26 cellular contexts compared by ENCODE assay signal in genomic region chr11:11545285-11546275, GRCh38.
DNase-seq lines count a peak whose midpoint lies in the region; ATAC-seq and TF ChIP-seq lines count a peak whose summit lies in the region.
"Had no signal": no experiment of that assay in that cellular context is flagged by ENCODE, and none has a peak within 500 bp of the region (broad histone marks: within the 10 kb centered on the region; RNA-seq: fewer than 3 reads in every experiment).

No MANE protein-coding gene starts in this region.

- no peaks in the 10 kb centered on the region for H3K9me3 ChIP-seq in heart right ventricle
- no peaks in the 10 kb centered on the region for H3K9me3 ChIP-seq in thyroid gland
- no peaks in the 10 kb centered on the region for H3K9me3 ChIP-seq in stomach
- H3K9me3 ChIP-seq: A549, esophagus squamous epithelium, pancreas had no signal

- TF ChIP-seq CTCF in heart right ventricle (IDR thresholded peaks at IDR 0.05) (no peak), foreskin keratinocyte (conservative IDR thresholded peaks at IDR 0.05) (peak; percentile 25), thyroid gland (IDR thresholded peaks at IDR 0.05) (peak in 4 of 6 experiments; percentile 18 to 57 (median 48)), stomach (IDR thresholded peaks at IDR 0.05) (no peak)

- no peak for TF ChIP-seq EP300 in stomach (IDR thresholded peaks at IDR 0.05)

- WGBS in heart right ventricle, 2 donors = 77 to 87% methylated on average over 5 of the region's 5 CpGs
- 43 to 52% methylated on average over 5 of the region's 5 CpGs for WGBS in thyroid gland, 2 donors
- 85 to 91% (median 90%) methylated on average over 5 of the region's 5 CpGs for WGBS in stomach, 5 donors

- H3K27me3 ChIP-seq in heart right ventricle (no peaks in the 10 kb centered on the region), foreskin keratinocyte (no peaks in the 10 kb centered on the region), thyroid gland (no peaks in the 10 kb centered on the region), stomach (no peaks in the 10 kb centered on the region)
- H3K27me3 ChIP-seq: esophagus squamous epithelium, pancreas had no signal

- no peak overlapping the region for H3K4me3 ChIP-seq in heart right ventricle
- no peak overlapping the region for H3K4me3 ChIP-seq in thyroid gland (replicated peaks in 1 of 3)
- H3K4me3 ChIP-seq in stomach = no peak overlapping the region
- H3K4me3 ChIP-seq: A549, esophagus squamous epithelium, pancreas, PC-9, smooth muscle cell had no signal

- DNase-seq in heart right ventricle (no peak), left cardiac atrium (no peak), NCI-H69 (lab: John Stamatoyannopoulos, UW) (peak; percentile 59), foreskin keratinocyte (no peak), thyroid gland (peak; percentile 63 to 74), stomach (no peak)
- DNase-seq: activated CD4-positive, alpha-beta memory T cell treated with anti-CD3 and anti-CD28 coated beads, Interleukin-2, amount 10 ng/mL, durations not matched to agents 7 days and 5 days; activated CD4-positive, alpha-beta T cell treated with anti-CD3 and anti-CD28 coated beads for 1 hour; activated CD8-positive, alpha-beta memory T cell treated with anti-CD3 and anti-CD28 coated beads, Interleukin-2, amount 50 U/mL, for 4 hours; activated naive CD4-positive, alpha-beta T cell treated with anti-CD3 and anti-CD28 coated beads for 36 hours; CD4-positive, alpha-beta memory T cell; esophagus squamous epithelium; foreskin melanocyte; left colon; NCI-H146; NCI-H510A treated with DMSO at 0.1 percent for 48 hours; pancreas; PC-9; retina; SHP77 treated with DMSO at 0.1 percent for 48 hours; stimulated activated naive CD4-positive, alpha-beta T cell; T-helper 2 cell had no signal

- H3K36me3 ChIP-seq in heart right ventricle (no peaks in the 10 kb centered on the region), thyroid gland (no peaks in the 10 kb centered on the region), stomach (no peaks in the 10 kb centered on the region)
- H3K36me3 ChIP-seq: esophagus squamous epithelium, pancreas had no signal

- peaks cover 12 to 100% (median 47%) of the 10 kb centered on the region in 9 donors for H3K4me1 ChIP-seq in heart right ventricle
- H3K4me1 ChIP-seq in foreskin keratinocyte = no peaks in the 10 kb centered on the region
- peaks cover 50 to 89% of the 10 kb centered on the region in 2 donors for H3K4me1 ChIP-seq in thyroid gland
- H3K4me1 ChIP-seq in stomach = peaks cover 0 to 7% (median 0%) of the 10 kb centered on the region in 4 donors
- H3K4me1 ChIP-seq: A549, pancreas had no signal

- peak in 2 of 8 donors; percentile 11 to 19 for ATAC-seq in heart right ventricle
- no peak for ATAC-seq in left cardiac atrium
- ATAC-seq in foreskin keratinocyte = no peak
- ATAC-seq in GM18870 (IDR thresholded peaks at IDR 0.05; ENCODE audit: unreplicated experiment) = no peak
- ATAC-seq in GM18498 (IDR thresholded peaks at IDR 0.05; ENCODE audit: unreplicated experiment) = no peak
- ATAC-seq: A549, left colon, pancreas had no signal

- intact Hi-C loops in heart right ventricle (cut with DNase I) (no loop called here), left cardiac atrium (cut with DNase I) (no loop called here), thyroid gland (cut with DNase I) (no loop called here), stomach (cut with DNase I; ENCODE audit: low total_unique reads) (no loop called here)

- peak overlapping the region in 9 of 10 donors; percentile 33 to 95 (median 77) for H3K27ac ChIP-seq in heart right ventricle
- H3K27ac ChIP-seq in foreskin keratinocyte = no peak overlapping the region
- peak overlapping the region in 2 of 3 donors; percentile 55 to 60 for H3K27ac ChIP-seq in thyroid gland
- H3K27ac ChIP-seq in stomach = no peak overlapping the region
- H3K27ac ChIP-seq: A549, pancreas, PC-9 had no signal

- no peak for TF ChIP-seq POLR2A in thyroid gland (IDR thresholded peaks at IDR 0.05)
- TF ChIP-seq POLR2A in stomach (IDR thresholded peaks at IDR 0.05) = no peak

Comparison
In these comparisons a context has a peak if more than half of its experiments do, and no peak if none do; other contexts are left out.
1. DNase-seq: peak in NCI-H69 (single experiment) and thyroid gland (2 of 2); none in heart right ventricle (0 of 2), left cardiac atrium (single experiment), foreskin keratinocyte (0 of 2) and stomach (single experiment).
2. H3K27ac ChIP-seq: peak in heart right ventricle (9 of 10) and thyroid gland (2 of 3); none in foreskin keratinocyte (single experiment) and stomach (0 of 5).
3. CTCF ChIP-seq: peak in foreskin keratinocyte (single experiment) and thyroid gland (4 of 6); none in heart right ventricle (0 of 9) and stomach (0 of 7).